In the genomic region with DNA sequence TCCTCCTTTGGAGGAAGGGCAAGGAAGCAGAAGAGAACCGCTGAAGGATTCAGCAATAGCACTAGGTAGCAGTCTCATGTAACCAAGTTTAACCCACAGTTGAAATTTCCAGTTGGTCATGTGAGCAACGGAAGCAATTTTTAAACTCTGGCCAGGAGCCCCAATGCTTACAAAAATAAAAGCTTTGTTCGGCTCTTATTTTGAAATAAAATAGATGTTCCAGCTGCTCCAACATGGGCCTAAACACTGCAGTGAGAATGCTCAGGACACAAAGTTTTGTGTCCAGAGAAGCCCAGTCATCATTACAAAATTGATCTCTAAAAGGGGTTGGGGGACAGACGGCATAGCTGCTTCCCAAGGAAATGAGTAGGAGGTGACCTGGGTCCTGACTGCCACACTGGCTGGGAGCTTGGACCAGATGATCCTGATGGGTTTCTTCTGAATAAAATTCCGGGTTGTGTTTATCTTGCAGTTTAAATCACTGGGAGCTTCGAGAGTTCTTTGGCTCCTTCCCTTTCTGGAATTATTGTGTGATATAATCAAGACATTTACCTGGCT, we compare ENCODE assay signal across 8 cellular contexts. TPM values are rescaled to one million over a fixed set of nuclear protein-coding genes. Genes with fewer than 3 reads are reported as not detected.
DNase-seq lines count a peak whose midpoint lies in the region; ATAC-seq, FAIRE-seq and TF ChIP-seq lines count a peak whose summit lies in the region.

No MANE protein-coding gene starts in this region.

- no peaks in the 10 kb centered on the region for H3K9me3 Mint-ChIP-seq in activated naive CD4-positive, alpha-beta T cell treated with anti-CD3 and anti-CD28 coated beads, Interleukin-2, amount 10 ng/mL, durations not matched to agents 7 days and 5 days

- no peaks in the 10 kb centered on the region for H3K9me3 ChIP-seq in pancreas

- DNase-seq in activated naive CD4-positive, alpha-beta T cell treated with anti-CD3 and anti-CD28 coated beads, Interleukin-2, amount 10 ng/mL, durations not matched to agents 7 days and 5 days = peak; percentile 33
- no peak for DNase-seq in activated naive CD4-positive, alpha-beta T cell (lab: John Stamatoyannopoulos, UW)
- DNase-seq in OCI-M1 (lab: John Stamatoyannopoulos, UW) = peak; percentile 60
- DNase-seq in epithelial cell of prostate (ENCODE audit: low read depth, low spot score) = no peak
- peak in 2 of 6 donors; percentile 19 to 54 for DNase-seq in pancreas
- DNase-seq in stimulated activated CD4-positive, alpha-beta T cell treated with anti-CD3 and anti-CD28 coated beads, Interleukin-15, amount 100 ng/mL, for 24 hours = no peak
- DNase-seq in SKM-1 (lab: John Stamatoyannopoulos, UW; ENCODE audit: unreplicated experiment) = no peak

- H3K4me1 ChIP-seq in pancreas = peaks cover 0 to 29% (median 14%) of the 10 kb centered on the region in 3 donors

- peak overlapping the region; percentile 96 for H3K27ac Mint-ChIP-seq in activated naive CD4-positive, alpha-beta T cell treated with anti-CD3 and anti-CD28 coated beads, Interleukin-2, amount 10 ng/mL, durations not matched to agents 7 days and 5 days

- H3K27me3 Mint-ChIP-seq in activated naive CD4-positive, alpha-beta T cell treated with anti-CD3 and anti-CD28 coated beads, Interleukin-2, amount 10 ng/mL, durations not matched to agents 7 days and 5 days = no peaks in the 10 kb centered on the region

- H3K4me1 Mint-ChIP-seq in activated naive CD4-positive, alpha-beta T cell treated with anti-CD3 and anti-CD28 coated beads, Interleukin-2, amount 10 ng/mL, durations not matched to agents 7 days and 5 days = peaks cover 55% of the 10 kb centered on the region

- H3K36me3 ChIP-seq in pancreas = no peaks in the 10 kb centered on the region

- H3K27me3 ChIP-seq in pancreas = no peaks in the 10 kb centered on the region

- peak overlapping the region in 3 of 4 donors; percentile 16 to 46 (median 38) for H3K4me3 ChIP-seq in pancreas

- ATAC-seq in pancreas = peak; percentile 37 to 66 (median 61)
- ATAC-seq in GM19328 (IDR thresholded peaks at IDR 0.05; ENCODE audit: unreplicated experiment) = no peak

- intact Hi-C loops in pancreas (cut with DNase I) = no loop called here

- TF ChIP-seq CTCF in pancreas (IDR thresholded peaks at IDR 0.05) = no peak

- peaks cover 24% of the 10 kb centered on the region for H3K36me3 Mint-ChIP-seq in activated naive CD4-positive, alpha-beta T cell treated with anti-CD3 and anti-CD28 coated beads, Interleukin-2, amount 10 ng/mL, durations not matched to agents 7 days and 5 days

- no peak for FAIRE-seq in pancreas (lab: Jason Lieb, UNC)

- WGBS in pancreas, 2 donors = 3 to 7% methylated on average over 6 of the region's 6 CpGs

- H3K27ac ChIP-seq in epithelial cell of prostate (peak overlapping the region; percentile 47), pancreas (peak overlapping the region; percentile 73 to 96 (median 84))

- peak overlapping the region; percentile 80 for H3K4me3 Mint-ChIP-seq in activated naive CD4-positive, alpha-beta T cell treated with anti-CD3 and anti-CD28 coated beads, Interleukin-2, amount 10 ng/mL, durations not matched to agents 7 days and 5 days

- CTCF ChIA-PET in activated naive CD4-positive, alpha-beta T cell treated with anti-CD3 and anti-CD28 coated beads, Interleukin-2, amount 10 ng/mL, durations not matched to agents 7 days and 5 days (lab: Charles Lee) = interaction anchor here (0.7 to 5.8 kb wide), 10 partner anchors 11 to 715 kb away, joined by 3 to 59 read pairs (median 4); partner anchors contain the start of genes AGBL3 and CYREN

RNA-seq across cellular contexts. Expression of gene TMEM140, which starts 0.5 kb away (rescaled TPM):
- total RNA-seq in pancreas = 10 to 100 TPM in 1 of 6 donors, 1 to 10 TPM in 5; 2.7 to 14.3 (median 4.3) TPM
- 1 to 10 TPM; 5.0 to 6.5 TPM for polyA plus RNA-seq in pancreas

RNA-seq across cellular contexts. Expression of gene CYREN, which starts 23.1 kb away (rescaled TPM):
- total RNA-seq in pancreas = 10 to 100 TPM; 13.9 to 29.0 (median 21.0) TPM
- polyA plus RNA-seq in pancreas = 10 to 100 TPM; 25.2 to 28.2 TPM

Comparison
In these comparisons a context has a peak if more than half of its experiments do, and no peak if none do; other contexts are left out.
1. DNase-seq: peak in activated naive CD4-positive, alpha-beta T cell treated with anti-CD3 and anti-CD28 coated beads, Interleukin-2, amount 10 ng/mL, durations not matched to agents 7 days and 5 days (single experiment) and OCI-M1 (single experiment); none in activated naive CD4-positive, alpha-beta T cell (0 of 4), epithelial cell of prostate (single experiment), stimulated activated CD4-positive, alpha-beta T cell treated with anti-CD3 and anti-CD28 coated beads, Interleukin-15, amount 100 ng/mL, for 24 hours (single experiment) and SKM-1 (single experiment).